25 cellular contexts compared by ENCODE assay signal in genomic region chr3:71203727-71204488, GRCh38.
A peak's percentile ranks its signal among the peaks of the same experiment; 100 is the strongest.
DNase-seq lines count a peak whose midpoint lies in the region; ATAC-seq and TF ChIP-seq lines count a peak whose summit lies in the region.
"Had no signal": no experiment of that assay in that cellular context is flagged by ENCODE, and none has a peak within 500 bp of the region (broad histone marks: within the 10 kb centered on the region; RNA-seq: fewer than 3 reads in every experiment).

No MANE protein-coding gene starts in this region.

- H3K4me1 Mint-ChIP-seq in activated CD8-positive, alpha-beta T cell treated with anti-CD3 and anti-CD28 coated beads for 36 hours (ENCODE audit: low read depth) = peaks cover 81% of the 10 kb centered on the region
- peaks cover 20% of the 10 kb centered on the region for H3K4me1 Mint-ChIP-seq in activated CD8-positive, alpha-beta T cell treated with anti-CD3 and anti-CD28 coated beads, Interleukin-2, amount 10 ng/mL, durations not matched to agents 7 days and 5 days (ENCODE audit: low read depth)
- peaks cover 45% of the 10 kb centered on the region for H3K4me1 Mint-ChIP-seq in stimulated activated memory B cell treated with anti-CD40 and anti-IgM and Interleukin-4, amounts not matched to agents 10 μg/mL and 1 μg/mL and 100 μg/mL, for 72 hours

- TF ChIP-seq POLR2A in esophagus squamous epithelium (IDR thresholded peaks at IDR 0.05) = no peak

- H3K9me3 ChIP-seq in esophagus squamous epithelium = no peaks in the 10 kb centered on the region
- H3K9me3 ChIP-seq: breast epithelium, pancreas had no signal

- POLR2A ChIA-PET in activated CD8-positive, alpha-beta T cell treated with anti-CD3 and anti-CD28 coated beads for 36 hours (lab: Charles Lee) = no interaction called here
- POLR2A ChIA-PET in activated CD8-positive, alpha-beta T cell treated with anti-CD3 and anti-CD28 coated beads, Interleukin-2, amount 10 ng/mL, durations not matched to agents 7 days and 5 days (lab: Charles Lee) = interaction anchor here (0.7 kb wide), 1 partner anchor 9 kb away, joined by 3 read pairs; no protein-coding TSS in a partner anchor

- no peaks in the 10 kb centered on the region for H3K27me3 Mint-ChIP-seq in activated CD8-positive, alpha-beta T cell treated with anti-CD3 and anti-CD28 coated beads for 36 hours
- H3K27me3 Mint-ChIP-seq in activated CD8-positive, alpha-beta T cell treated with anti-CD3 and anti-CD28 coated beads, Interleukin-2, amount 10 ng/mL, durations not matched to agents 7 days and 5 days (ENCODE audit: low read depth) = no peaks in the 10 kb centered on the region
- no peaks in the 10 kb centered on the region for H3K27me3 Mint-ChIP-seq in stimulated activated memory B cell treated with anti-CD40 and anti-IgM and Interleukin-4, amounts not matched to agents 10 μg/mL and 1 μg/mL and 100 μg/mL, for 72 hours

- no peak overlapping the region for H3K4me3 Mint-ChIP-seq in activated CD8-positive, alpha-beta T cell treated with anti-CD3 and anti-CD28 coated beads for 36 hours
- no peak overlapping the region for H3K4me3 Mint-ChIP-seq in activated CD8-positive, alpha-beta T cell treated with anti-CD3 and anti-CD28 coated beads, Interleukin-2, amount 10 ng/mL, durations not matched to agents 7 days and 5 days
- H3K4me3 Mint-ChIP-seq in stimulated activated memory B cell treated with anti-CD40 and anti-IgM and Interleukin-4, amounts not matched to agents 10 μg/mL and 1 μg/mL and 100 μg/mL, for 72 hours = no peak overlapping the region
- H3K4me3 Mint-ChIP-seq: mesothelial cell of epicardium; natural killer cell treated with Interleukin-12 subunit alpha and Interleukin-12 subunit beta and Interleukin-15 and Interleukin-18, amount 100 ng/mL, for 72 hours had no signal

- no peak for DNase-seq in activated CD8-positive, alpha-beta T cell treated with anti-CD3 and anti-CD28 coated beads for 36 hours
- no peak for DNase-seq in activated CD8-positive, alpha-beta T cell treated with anti-CD3 and anti-CD28 coated beads, Interleukin-2, amount 10 ng/mL, durations not matched to agents 7 days and 5 days
- DNase-seq in LNCaP clone FGC (ENCODE audit: low read depth) = peak; percentile 46
- DNase-seq in esophagus squamous epithelium (lab: John Stamatoyannopoulos, UW) = no peak
- no peak for DNase-seq in ACHN
- DNase-seq in activated CD4-positive, alpha-beta T cell treated with anti-CD3 and anti-CD28 coated beads for 1 hour = no peak
- DNase-seq: 8988T; activated CD4-positive, alpha-beta T cell treated with anti-CD3 and anti-CD28 coated beads, Interleukin-2, amount 50 U/mL, for 4 hours; activated gamma-delta T cell; amygdala; GDM1; left ventricle myocardium superior; NCI-H1092 treated with DMSO at 0.1 percent for 48 hours; NCI-H187; NCI-H2171; NCI-H510A treated with DMSO at 0.1 percent for 48 hours; pancreas; right cardiac atrium; stimulated activated CD4-positive, alpha-beta T cell treated with anti-CD3 and anti-CD28 coated beads, Interleukin-4, amount 100 ng/mL, for 1 hour; WERI-Rb-1 had no signal

- peaks cover 2% of the 10 kb centered on the region for H3K9me3 Mint-ChIP-seq in activated CD8-positive, alpha-beta T cell treated with anti-CD3 and anti-CD28 coated beads for 36 hours
- H3K9me3 Mint-ChIP-seq in activated CD8-positive, alpha-beta T cell treated with anti-CD3 and anti-CD28 coated beads, Interleukin-2, amount 10 ng/mL, durations not matched to agents 7 days and 5 days (ENCODE audit: insufficient read depth) = no peaks in the 10 kb centered on the region
- H3K9me3 Mint-ChIP-seq in stimulated activated memory B cell treated with anti-CD40 and anti-IgM and Interleukin-4, amounts not matched to agents 10 μg/mL and 1 μg/mL and 100 μg/mL, for 72 hours = no peaks in the 10 kb centered on the region
- H3K9me3 Mint-ChIP-seq: mesothelial cell of epicardium; natural killer cell treated with Interleukin-12 subunit alpha and Interleukin-12 subunit beta and Interleukin-15 and Interleukin-18, amount 100 ng/mL, for 72 hours had no signal

- 73 to 86% methylated on average over 4 of the region's 4 CpGs for WGBS in esophagus squamous epithelium, 2 donors

- peak overlapping the region; percentile 80 for H3K27ac Mint-ChIP-seq in activated CD8-positive, alpha-beta T cell treated with anti-CD3 and anti-CD28 coated beads for 36 hours
- no peak overlapping the region for H3K27ac Mint-ChIP-seq in activated CD8-positive, alpha-beta T cell treated with anti-CD3 and anti-CD28 coated beads, Interleukin-2, amount 10 ng/mL, durations not matched to agents 7 days and 5 days
- H3K27ac Mint-ChIP-seq in stimulated activated memory B cell treated with anti-CD40 and anti-IgM and Interleukin-4, amounts not matched to agents 10 μg/mL and 1 μg/mL and 100 μg/mL, for 72 hours = peak overlapping the region; percentile 50
- H3K27ac Mint-ChIP-seq: mesothelial cell of epicardium; natural killer cell treated with Interleukin-12 subunit alpha and Interleukin-12 subunit beta and Interleukin-15 and Interleukin-18, amount 100 ng/mL, for 72 hours had no signal

- H3K36me3 ChIP-seq in esophagus squamous epithelium = no peaks in the 10 kb centered on the region
- H3K36me3 ChIP-seq: breast epithelium, pancreas, WERI-Rb-1 had no signal

- CTCF ChIA-PET in activated CD8-positive, alpha-beta T cell treated with anti-CD3 and anti-CD28 coated beads for 36 hours (lab: Charles Lee) = interaction anchor here (1.1 kb wide), 1 partner anchor 10 kb away, joined by 3 read pairs; no protein-coding TSS in a partner anchor
- CTCF ChIA-PET in activated CD8-positive, alpha-beta T cell treated with anti-CD3 and anti-CD28 coated beads, Interleukin-2, amount 10 ng/mL, durations not matched to agents 7 days and 5 days (lab: Charles Lee) = no interaction called here

- no peak for TF ChIP-seq CTCF in activated CD8-positive, alpha-beta T cell treated with anti-CD3 and anti-CD28 coated beads for 36 hours (IDR thresholded peaks at IDR 0.05)
- TF ChIP-seq CTCF in LNCaP clone FGC (IDR thresholded peaks at IDR 0.05; ENCODE audit: control insufficient read depth, extremely low read depth, insufficient read depth) = no peak
- TF ChIP-seq CTCF in esophagus squamous epithelium (IDR thresholded peaks at IDR 0.05) = no peak

- peaks cover 5 to 38% (median 16%) of the 10 kb centered on the region in 3 donors for H3K4me1 ChIP-seq in esophagus squamous epithelium

- no peaks in the 10 kb centered on the region for H3K27me3 ChIP-seq in esophagus squamous epithelium
- H3K27me3 ChIP-seq: breast epithelium, pancreas had no signal

- H3K27ac ChIP-seq in esophagus squamous epithelium = peak overlapping the region in 3 of 4 donors; percentile 8 to 77 (median 44)
- H3K27ac ChIP-seq: pancreas, WERI-Rb-1 had no signal

- peaks cover 13% of the 10 kb centered on the region for H3K36me3 Mint-ChIP-seq in activated CD8-positive, alpha-beta T cell treated with anti-CD3 and anti-CD28 coated beads for 36 hours (ENCODE audit: low read depth)
- H3K36me3 Mint-ChIP-seq in activated CD8-positive, alpha-beta T cell treated with anti-CD3 and anti-CD28 coated beads, Interleukin-2, amount 10 ng/mL, durations not matched to agents 7 days and 5 days (ENCODE audit: low read depth) = peaks cover 4% of the 10 kb centered on the region
- peaks cover 13% of the 10 kb centered on the region for H3K36me3 Mint-ChIP-seq in stimulated activated memory B cell treated with anti-CD40 and anti-IgM and Interleukin-4, amounts not matched to agents 10 μg/mL and 1 μg/mL and 100 μg/mL, for 72 hours
- H3K36me3 Mint-ChIP-seq: mesothelial cell of epicardium; natural killer cell treated with Interleukin-12 subunit alpha and Interleukin-12 subunit beta and Interleukin-15 and Interleukin-18, amount 100 ng/mL, for 72 hours had no signal

- H3K4me3 ChIP-seq in LNCaP clone FGC (ENCODE audit: low read depth, low read length) (no peak overlapping the region), esophagus squamous epithelium (no peak overlapping the region)
- H3K4me3 ChIP-seq: breast epithelium, pancreas had no signal

- ATAC-seq in activated CD8-positive, alpha-beta T cell treated with anti-CD3 and anti-CD28 coated beads for 36 hours = no peak
- no peak for ATAC-seq in activated CD8-positive, alpha-beta T cell treated with anti-CD3 and anti-CD28 coated beads, Interleukin-2, amount 10 ng/mL, durations not matched to agents 7 days and 5 days
- no peak for ATAC-seq in stimulated activated memory B cell treated with anti-CD40 and anti-IgM and Interleukin-4, amounts not matched to agents 10 μg/mL and 1 μg/mL and 100 μg/mL, for 72 hours
- ATAC-seq in HG03439 (IDR thresholded peaks at IDR 0.05; ENCODE audit: unreplicated experiment) = no peak
- ATAC-seq: natural killer cell treated with Interleukin-12 subunit alpha and Interleukin-12 subunit beta and Interleukin-15 and Interleukin-18, amount 100 ng/mL, for 72 hours; pancreas; right cardiac atrium had no signal

- in situ Hi-C loops in ACHN (cut with HindIII; ENCODE audit: low pct_ligation_motif_present, low pct_unique_long_range_greater_than_20kb, low sequenced_read_pairs) = no loop called here

- intact Hi-C loops in activated CD8-positive, alpha-beta T cell treated with anti-CD3 and anti-CD28 coated beads for 36 hours (cut with micrococcal nuclease) = no loop called here
- intact Hi-C loops in esophagus squamous epithelium (cut with DNase I) = no loop called here
